14 cellular contexts compared by ENCODE assay signal in genomic region chr11:8389034-8389996, GRCh38.
DNase-seq lines count a peak whose midpoint lies in the region; ATAC-seq and TF ChIP-seq lines count a peak whose summit lies in the region.
"Had no signal": no experiment of that assay in that cellular context is flagged by ENCODE, and none has a peak within 500 bp of the region (broad histone marks: within the 10 kb centered on the region; RNA-seq: fewer than 3 reads in every experiment).

No MANE protein-coding gene starts in this region.

- DNase-seq in C1 segment of cervical spinal cord (lab: John Stamatoyannopoulos, UW) (peak in 9 of 14 donors; percentile 16 to 71 (median 28)), SK-MEL-5 (ENCODE audit: low read depth, low spot score) (peak; percentile 34), fibroblast of peridontal ligament (ENCODE audit: extremely low read depth) (peak; percentile 14), neural crest cell (ENCODE audit: low read depth, low spot score) (no peak)
- DNase-seq: activated T-cell treated with anti-CD3 and anti-CD28 coated beads for 4 hours; central memory CD4-positive, alpha-beta T cell; glutamatergic neuron; HFFc6; naive thymus-derived CD4-positive, alpha-beta T cell; NCI-H1048 had no signal

- in situ Hi-C loops in SK-MEL-5 (cut with HindIII; ENCODE audit: low pct_unique_long_range_greater_than_20kb, low sequenced_read_pairs) = no loop called here

- H3K27ac Mint-ChIP-seq in neural crest cell (ENCODE audit: unreplicated experiment) = peak overlapping the region; percentile 73
- H3K27ac Mint-ChIP-seq: HFFc6; naive thymus-derived CD4-positive, alpha-beta T cell had no signal

- H3K9me3 Mint-ChIP-seq in neural crest cell = peaks cover 5% of the 10 kb centered on the region
- H3K9me3 Mint-ChIP-seq: HFFc6; naive thymus-derived CD4-positive, alpha-beta T cell had no signal

- no peaks in the 10 kb centered on the region for H3K27me3 Mint-ChIP-seq in neural crest cell (ENCODE audit: low read depth)

- no peak overlapping the region for H3K4me3 Mint-ChIP-seq in neural crest cell
- H3K4me3 Mint-ChIP-seq: HFFc6; naive thymus-derived CD4-positive, alpha-beta T cell had no signal

- H3K4me1 Mint-ChIP-seq in neural crest cell = peaks cover 46% of the 10 kb centered on the region

- H3K36me3 Mint-ChIP-seq in neural crest cell (ENCODE audit: low read depth) = peaks cover 5% of the 10 kb centered on the region
- H3K36me3 Mint-ChIP-seq: naive thymus-derived CD4-positive, alpha-beta T cell had no signal

- TF ChIP-seq CTCF in neural crest cell (conservative IDR thresholded peaks at IDR 0.05) = no peak

- ATAC-seq in GM18517 (IDR thresholded peaks at IDR 0.05; ENCODE audit: unreplicated experiment) (no peak), HG02884 (IDR thresholded peaks at IDR 0.05; ENCODE audit: unreplicated experiment) (no peak), HG03175 (IDR thresholded peaks at IDR 0.05; ENCODE audit: unreplicated experiment) (no peak), HG03039 (IDR thresholded peaks at IDR 0.05; ENCODE audit: unreplicated experiment) (no peak)
- ATAC-seq: naive thymus-derived CD4-positive, alpha-beta T cell had no signal
